22 cellular contexts compared by ENCODE assay signal in the genomic region with DNA sequence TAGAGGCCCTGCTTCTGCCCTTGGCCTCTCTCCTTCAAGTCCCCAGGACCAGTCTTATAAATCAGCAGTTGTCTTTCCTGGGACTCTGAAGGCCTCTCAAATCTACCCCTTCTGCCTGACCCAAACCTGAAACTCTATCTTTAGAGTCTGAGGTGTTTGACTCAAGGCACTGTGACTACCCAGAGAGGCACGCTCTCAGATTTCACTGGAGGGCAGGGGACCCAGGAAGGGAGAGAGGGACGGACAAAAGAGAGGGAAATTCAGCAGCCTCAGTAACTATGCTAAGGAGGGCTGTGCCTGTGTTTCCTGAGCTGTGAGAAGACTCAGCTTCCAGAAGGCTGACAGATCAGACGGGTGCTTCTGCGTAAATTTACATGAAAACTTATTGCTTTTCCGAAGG.
DNase-seq lines count a peak whose midpoint lies in the region; ATAC-seq, FAIRE-seq and TF ChIP-seq lines count a peak whose summit lies in the region.
"Had no signal": no experiment of that assay in that cellular context is flagged by ENCODE, and none has a peak within 500 bp of the region (broad histone marks: within the 10 kb centered on the region; RNA-seq: fewer than 3 reads in every experiment).

No MANE protein-coding gene starts in this region.

- H3K36me3 Mint-ChIP-seq in GM23338 (ENCODE audit: low read depth) = no peaks in the 10 kb centered on the region

- no peak overlapping the region for H2BK5ac ChIP-seq in H1 (ENCODE audit: low read depth, low read length)

- no peak overlapping the region for H3K4me3 ChIP-seq in GM23338
- no peak overlapping the region for H3K4me3 ChIP-seq in H1 (ENCODE audit: extremely low read depth in 1 of 4, insufficient read depth in 2 of 4, low read depth in 3 of 4, low read length in 4 of 4)
- H3K4me3 ChIP-seq in osteoblast (ENCODE audit: insufficient read depth, low read length) = no peak overlapping the region
- H3K4me3 ChIP-seq in BE2C (ENCODE audit: low read depth, low read length) = no peak overlapping the region
- H3K4me3 ChIP-seq: sigmoid colon had no signal

- H3K36me3 ChIP-seq in GM23338 (ENCODE audit: insufficient read depth) (no peaks in the 10 kb centered on the region), H1 (ENCODE audit: control insufficient read depth in 2 of 4, insufficient read depth in 4 of 4, low read length in 3 of 4) (no peaks in the 10 kb centered on the region), osteoblast (ENCODE audit: insufficient read depth, low read length) (no peaks in the 10 kb centered on the region), BE2C (no peaks in the 10 kb centered on the region)
- H3K36me3 ChIP-seq: sigmoid colon had no signal

- H3K9me3 ChIP-seq in H1 (ENCODE audit: insufficient read depth in 2 of 2, low read depth in 1 of 2, low read length in 1 of 2) (no peaks in the 10 kb centered on the region), osteoblast (ENCODE audit: low read depth, low read length) (no peaks in the 10 kb centered on the region), BE2C (no peaks in the 10 kb centered on the region)
- H3K9me3 ChIP-seq: sigmoid colon had no signal

- H3K27me3 ChIP-seq in GM23338 (ENCODE audit: insufficient read depth) (no peaks in the 10 kb centered on the region), H1 (replicated peaks in 1 of 4; ENCODE audit: control insufficient read depth in 3 of 4, extremely low read depth in 1 of 4, insufficient read depth in 3 of 4, low read length in 3 of 4) (no peaks in the 10 kb centered on the region), osteoblast (ENCODE audit: insufficient read depth, low read length) (no peaks in the 10 kb centered on the region), BE2C (no peaks in the 10 kb centered on the region)
- H3K27me3 ChIP-seq: sigmoid colon had no signal

- H3K18ac ChIP-seq in H1 (ENCODE audit: extremely low read depth, low read length) = peak overlapping the region; percentile 92; the same call in 1 of the 2 replicates

- H3K4me2 ChIP-seq in GM23338 = peak overlapping the region; percentile 50; the same call in 1 of the 2 replicates
- peak overlapping the region; percentile 26 to 28; a peak in 3 of 4 replicates for H3K4me2 ChIP-seq in H1 (ENCODE audit: insufficient read depth in 1 of 2, low read depth in 2 of 2, low read length in 2 of 2)
- no peak overlapping the region for H3K4me2 ChIP-seq in osteoblast (ENCODE audit: insufficient read depth, low read length)

- no peak overlapping the region for H4K8ac ChIP-seq in H1 (ENCODE audit: extremely low read depth, insufficient read depth, low read length)

- no peak overlapping the region for H3K4me3 Mint-ChIP-seq in GM23338
- H3K4me3 Mint-ChIP-seq: activated B cell treated with CpG ODN at 0.5 μM for 24 hours, T-helper 17 cell had no signal

- CTCF ChIA-PET in H1 (lab: Charles Lee; ENCODE audit: partially characterized antibody) = interaction anchor here (1.0 to 4.1 kb wide), 4 partner anchors 11 to 373 kb away, joined by 4 to 18 read pairs (median 10); no protein-coding TSS in a partner anchor

- no peak overlapping the region for H3K23ac ChIP-seq in H1 (ENCODE audit: insufficient read length)

- no peak overlapping the region for H4K5ac ChIP-seq in H1 (ENCODE audit: insufficient read length, low read depth, low read length)

- POLR2A ChIA-PET in H1 (lab: Charles Lee; ENCODE audit: partially characterized antibody) = interaction anchor here (0.7 to 2.5 kb wide), 6 partner anchors 11 to 47 kb away, joined by 3 to 24 read pairs (median 4); a partner anchor contains a TSS

- no peak overlapping the region; the same call in 1 of the 2 replicates for H2BK12ac ChIP-seq in H1 (ENCODE audit: low read depth, low read length)

- TF ChIP-seq POLR2A in H1 (IDR thresholded peaks at IDR 0.05; ENCODE audit: control extremely low read depth in 1 of 2, low read depth in 2 of 2, low read length in 2 of 2) = no peak

- WGBS in H1 (ENCODE audit: extremely low coverage in 1 of 2, insufficient coverage in 1 of 2, insufficient read length in 1 of 2, insufficient replicate concordance in 2 of 2, low coverage in 1 of 2, low lambda C conversion rate in 2 of 2, missing lambda C conversion rate in 1 of 2), 2 experiments = 39% methylated on average over 5 of the region's 5 CpGs; no CpG with 5 or more reads in 1 of the 2 experiments

- H3K9ac ChIP-seq in H1 (replicated peaks in 1 of 4; ENCODE audit: extremely low read depth in 1 of 4, low read depth in 3 of 4, low read length in 3 of 4) = no peak overlapping the region

- H3K4me1 ChIP-seq in GM23338 (ENCODE audit: insufficient read depth) = peaks cover 19% of the 10 kb centered on the region
- peaks cover 6 to 21% (median 18%) of the 10 kb centered on the region in 4 experiments for H3K4me1 ChIP-seq in H1 (replicated peaks in 1 of 4; ENCODE audit: control insufficient read depth in 3 of 4, insufficient read depth in 4 of 4, low read length in 3 of 4)
- H3K4me1 ChIP-seq in osteoblast (ENCODE audit: insufficient read depth, low read length) = peaks cover 22% of the 10 kb centered on the region
- H3K4me1 ChIP-seq in BE2C = no peaks in the 10 kb centered on the region; the same call in 1 of the 2 replicates
- H3K4me1 ChIP-seq: sigmoid colon had no signal

- peaks cover 35% of the 10 kb centered on the region for H3K4me1 Mint-ChIP-seq in GM23338

- no peak overlapping the region for H4K91ac ChIP-seq in H1 (replicated peaks; ENCODE audit: insufficient read length, low read length)

- H3K4ac ChIP-seq in H1 (replicated peaks; ENCODE audit: insufficient read length, low read depth, low read length) = no peak overlapping the region

- H3K79me2 ChIP-seq in GM23338 (replicated peaks; ENCODE audit: insufficient read depth) (no peaks in the 10 kb centered on the region), H1 (ENCODE audit: control insufficient read depth in 1 of 2, insufficient read depth in 2 of 2, low read length in 2 of 2) (no peaks in the 10 kb centered on the region), osteoblast (ENCODE audit: insufficient read depth, low read length) (no peaks in the 10 kb centered on the region)

- no peaks in the 10 kb centered on the region for H3K9me3 Mint-ChIP-seq in GM23338
- H3K9me3 Mint-ChIP-seq: activated B cell treated with CpG ODN at 0.5 μM for 24 hours had no signal

- no peak overlapping the region for H2BK120ac ChIP-seq in H1 (replicated peaks; ENCODE audit: low read depth, low read length)

- H3K56ac ChIP-seq in H1 (replicated peaks; ENCODE audit: insufficient read length, low read depth, low read length) = no peak overlapping the region

- H4K20me1 ChIP-seq in GM23338 (replicated peaks; ENCODE audit: insufficient read depth) = no peaks in the 10 kb centered on the region
- no peaks in the 10 kb centered on the region for H4K20me1 ChIP-seq in H1 (replicated peaks in 1 of 2; ENCODE audit: control insufficient read depth in 1 of 2, insufficient read depth in 2 of 2, low read length in 2 of 2)
- H4K20me1 ChIP-seq in osteoblast (ENCODE audit: insufficient read depth, low read length) = no peaks in the 10 kb centered on the region

- DNase-seq in GM23338 (ENCODE audit: low spot score) (peak; percentile 78), M059J (ENCODE audit: low read depth) (peak; percentile 89), H1 (ENCODE audit: low read depth in 1 of 2, low spot score in 2 of 2) (no peak), osteoblast (ENCODE audit: insufficient read length, low spot score, missing footprints) (no peak), BE2C (no peak), NCI-H146 treated with DMSO at 0.1 percent for 48 hours (lab: John Stamatoyannopoulos, UW; ENCODE audit: unreplicated experiment) (no peak)
- no peak for DNase-seq in activated CD4-positive, alpha-beta T cell treated with anti-CD3 and anti-CD28 coated beads, Interleukin-2, amount 50 U/mL, for 1 hour
- DNase-seq: activated B cell treated with CpG ODN at 0.5 μM for 24 hours; cerebellar nuclear complex; COR-L47; hippocampal formation; NCI-H1436; NCI-H446; occipital lobe; sigmoid colon; stimulated activated CD4-positive, alpha-beta T cell treated with anti-CD3 and anti-CD28 coated beads, Interleukin-4, amount 100 ng/mL, for 4 hours; stimulated activated CD8-positive, alpha-beta memory T cell treated with anti-CD3 and anti-CD28 coated beads, Interleukin-4, amount 100 ng/mL, for 48 hours; T-helper 17 cell had no signal

- ATAC-seq in GM23338 = peak; percentile 93
- no peak for ATAC-seq in HG03139 (IDR thresholded peaks at IDR 0.05; ENCODE audit: unreplicated experiment)
- ATAC-seq: left lobe of liver, Right ventricle myocardium inferior, T-helper 17 cell had no signal

- no peak overlapping the region for H3K14ac ChIP-seq in H1 (ENCODE audit: insufficient read length)

- peaks cover 7% of the 10 kb centered on the region; the same call in 1 of the 2 replicates for H3K9me2 ChIP-seq in GM23338 (ENCODE audit: insufficient read depth)

- peak overlapping the region; percentile 1; the same call in 1 of the 2 replicates for H3K27ac Mint-ChIP-seq in GM23338
- H3K27ac Mint-ChIP-seq: activated B cell treated with CpG ODN at 0.5 μM for 24 hours, T-helper 17 cell had no signal

- no peak; a peak in 1 of 4 replicates for TF ChIP-seq RAD21 in H1 (IDR thresholded peaks at IDR 0.05 in 1 of 2, conservative IDR thresholded peaks at IDR 0.05 in 1 of 2; ENCODE audit: low read depth in 2 of 2, low read length in 2 of 2)

- H3K27ac ChIP-seq in GM23338 (ENCODE audit: low read depth) (no peak overlapping the region), H1 (ENCODE audit: low read depth, low read length) (no peak overlapping the region), osteoblast (ENCODE audit: low read depth, low read length) (peak overlapping the region; percentile 40)
- H3K27ac ChIP-seq: sigmoid colon had no signal

- H3F3A ChIP-seq in GM23338 (replicated peaks; ENCODE audit: low read depth) = no peaks in the 10 kb centered on the region

- 0 out of 2 replicates have a peak overlapping the region, but pooled peaks have one; percentile 47 for H2BK15ac ChIP-seq in H1 (ENCODE audit: low read length)

- H3K23me2 ChIP-seq in H1 (ENCODE audit: low read depth, low read length) = no peaks in the 10 kb centered on the region

- no peak for TF ChIP-seq EP300 in H1 (IDR thresholded peaks at IDR 0.05; ENCODE audit: borderline replicate concordance in 1 of 2, low read depth in 2 of 2, low read length in 2 of 2)

- no peak overlapping the region for H2BK20ac ChIP-seq in H1 (ENCODE audit: low read length)

- H2AK5ac ChIP-seq in H1 (ENCODE audit: low read depth, low read length) = no peak overlapping the region; the same call in 1 of the 2 replicates

- TF ChIP-seq CTCF in GM23338 (conservative IDR thresholded peaks at IDR 0.05; ENCODE audit: low read depth in 2 of 2) (no peak), H1 (IDR thresholded peaks at IDR 0.05; ENCODE audit: control extremely low read depth in 1 of 3, insufficient read depth in 1 of 3, low read depth in 1 of 3, low read length in 3 of 3) (no peak), osteoblast (IDR thresholded peaks at IDR 0.05; ENCODE audit: extremely low read depth, low read depth, low read length) (no peak), BE2C (IDR thresholded peaks at IDR 0.05; ENCODE audit: low read depth, low read length) (no peak)

- peak overlapping the region; percentile 24; the same call in 1 of the 2 replicates for H2AFZ ChIP-seq in GM23338
- H2AFZ ChIP-seq in H1 (ENCODE audit: low read length) = peak overlapping the region; percentile 41; the same call in 1 of the 2 replicates
- no peak overlapping the region for H2AFZ ChIP-seq in osteoblast (ENCODE audit: low read length)

- H3K27me3 Mint-ChIP-seq in GM23338 (ENCODE audit: insufficient read depth, low read depth, poor library complexity) = peaks cover 2% of the 10 kb centered on the region
- H3K27me3 Mint-ChIP-seq: activated B cell treated with CpG ODN at 0.5 μM for 24 hours, T-helper 17 cell had no signal

- FAIRE-seq in H1 (lab: Jason Lieb, UNC) = peak; percentile 70
- FAIRE-seq: endometrium had no signal

- H3K79me1 ChIP-seq in H1 (ENCODE audit: low read depth, low read length) = no peaks in the 10 kb centered on the region

Comparison
In these comparisons a context has a peak if more than half of its experiments do, and no peak if none do; other contexts are left out.
1. DNase-seq: peak in GM23338 (single experiment) and M059J (single experiment); none in H1 (0 of 2), osteoblast (single experiment), BE2C (single experiment), NCI-H146 treated with DMSO at 0.1 percent for 48 hours (single experiment) and activated CD4-positive, alpha-beta T cell treated with anti-CD3 and anti-CD28 coated beads, Interleukin-2, amount 50 U/mL, for 1 hour (single experiment).